1 cellular context compared by ENCODE assay signal in the genomic region with DNA sequence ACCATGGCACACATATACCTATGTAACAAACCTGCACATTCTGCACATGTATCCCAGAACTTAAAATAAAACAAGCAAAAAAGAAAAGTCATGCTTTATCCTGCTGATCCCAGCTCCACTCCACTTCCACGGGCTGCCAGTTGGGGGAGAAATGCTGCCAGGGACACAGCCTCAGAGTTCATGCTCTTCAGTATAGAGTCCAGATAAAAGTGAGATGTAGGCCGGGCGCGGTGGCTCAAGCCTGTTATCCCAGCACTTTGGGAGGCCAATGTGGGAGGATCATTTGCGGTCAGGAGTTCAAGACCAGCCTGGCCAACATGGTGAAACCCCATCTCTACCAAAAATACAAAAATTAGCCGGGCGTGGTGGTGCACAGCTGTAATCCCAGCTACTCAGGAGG.
TF ChIP-seq lines count a peak whose summit lies in the region.

No MANE protein-coding gene starts in this region.

TF ChIP-seq in IMR-90, 13 proteins besides CTCF, POLR2A, EP300 and RAD21:
- TF ChIP-seq SMC3 (IDR thresholded peaks at IDR 0.05; ENCODE audit: low read depth, low read length), result peak; percentile 13; the same call in 1 of the 2 replicates
